In genomic region chr1:110524311-110525249, GRCh38 we compare ENCODE assay signal across 8 cellular contexts.
DNase-seq lines count a peak whose midpoint lies in the region; ATAC-seq lines count a peak whose summit lies in the region.

No MANE protein-coding gene starts in this region.

- H3K4me3 Mint-ChIP-seq in effector memory CD8-positive, alpha-beta T cell, result peak overlapping the region in 1 of 2 donors; percentile 42
- peak overlapping the region in 1 of 2 donors; percentile 67 for H3K4me3 Mint-ChIP-seq in stimulated activated naive B cell treated with anti-CD40 and anti-IgM and Interleukin-4, amounts not matched to agents 10 μg/mL and 1 μg/mL and 100 μg/mL, for 72 hours

- H3K4me1 Mint-ChIP-seq in effector memory CD8-positive, alpha-beta T cell (ENCODE audit: low read depth in 2 of 2), result peaks cover 0 to 4% of the 10 kb centered on the region in 2 donors
- H3K4me1 Mint-ChIP-seq in stimulated activated naive B cell treated with anti-CD40 and anti-IgM and Interleukin-4, amounts not matched to agents 10 μg/mL and 1 μg/mL and 100 μg/mL, for 72 hours, result peaks cover 4 to 9% of the 10 kb centered on the region in 2 donors

- ATAC-seq in GM18867 (IDR thresholded peaks at IDR 0.05; ENCODE audit: unreplicated experiment) (peak; percentile 43), HG03439 (IDR thresholded peaks at IDR 0.05; ENCODE audit: unreplicated experiment) (no peak)
- peak; percentile 69 for ATAC-seq in effector memory CD8-positive, alpha-beta T cell (replicated peaks)
- peak; percentile 84 to 85 for ATAC-seq in stimulated activated naive B cell treated with anti-CD40 and anti-IgM and Interleukin-4, amounts not matched to agents 10 μg/mL and 1 μg/mL and 100 μg/mL, for 72 hours (replicated peaks)

- no peaks in the 10 kb centered on the region for H3K36me3 Mint-ChIP-seq in effector memory CD8-positive, alpha-beta T cell (ENCODE audit: insufficient read depth)
- no peaks in the 10 kb centered on the region for H3K36me3 Mint-ChIP-seq in stimulated activated naive B cell treated with anti-CD40 and anti-IgM and Interleukin-4, amounts not matched to agents 10 μg/mL and 1 μg/mL and 100 μg/mL, for 72 hours

- H3K9me3 Mint-ChIP-seq in effector memory CD8-positive, alpha-beta T cell, result no peaks in the 10 kb centered on the region
- H3K9me3 Mint-ChIP-seq in stimulated activated naive B cell treated with anti-CD40 and anti-IgM and Interleukin-4, amounts not matched to agents 10 μg/mL and 1 μg/mL and 100 μg/mL, for 72 hours, result no peaks in the 10 kb centered on the region

- H3K27ac Mint-ChIP-seq in effector memory CD8-positive, alpha-beta T cell, result no peak overlapping the region
- no peak overlapping the region for H3K27ac Mint-ChIP-seq in stimulated activated naive B cell treated with anti-CD40 and anti-IgM and Interleukin-4, amounts not matched to agents 10 μg/mL and 1 μg/mL and 100 μg/mL, for 72 hours

- in situ Hi-C loops in ACHN (cut with HindIII; ENCODE audit: low pct_ligation_motif_present, low pct_unique_long_range_greater_than_20kb, low sequenced_read_pairs), result no loop called here

- H3K27me3 Mint-ChIP-seq in effector memory CD8-positive, alpha-beta T cell, result peaks cover 19 to 85% of the 10 kb centered on the region in 2 donors
- H3K27me3 Mint-ChIP-seq in stimulated activated naive B cell treated with anti-CD40 and anti-IgM and Interleukin-4, amounts not matched to agents 10 μg/mL and 1 μg/mL and 100 μg/mL, for 72 hours, result peaks cover 51 to 69% of the 10 kb centered on the region in 2 donors

- DNase-seq in ACHN (peak; percentile 45), NCI-H446 (lab: John Stamatoyannopoulos, UW) (peak; percentile 50 to 83), middle frontal gyrus (ENCODE audit: extremely low spot score, low spot score) (peak; percentile 14)
- peak; percentile 26 to 43 for DNase-seq in activated CD4-positive, alpha-beta T cell treated with anti-CD3 and anti-CD28 coated beads, Interleukin-2, amount 50 U/mL, for 24 hours (ENCODE audit: low read depth in 1 of 2, low spot score in 1 of 2)
- DNase-seq in effector memory CD8-positive, alpha-beta T cell, result peak; percentile 26 to 35 (median 34)
- DNase-seq in stimulated activated naive B cell treated with anti-CD40 and anti-IgM and Interleukin-4, amounts not matched to agents 10 μg/mL and 1 μg/mL and 100 μg/mL, for 72 hours, result peak; percentile 9

Comparison
In these comparisons a context has a peak if more than half of its experiments do, and no peak if none do; other contexts are left out.
1. DNase-seq: peak in every context shown above with its lines; median percentile 66 in NCI-H446; 45 in ACHN; 34 in activated CD4-positive, alpha-beta T cell treated with anti-CD3 and anti-CD28 coated beads, Interleukin-2, amount 50 U/mL, for 24 hours; 34 in effector memory CD8-positive, alpha-beta T cell; 14 in middle frontal gyrus; 9 in stimulated activated naive B cell treated with anti-CD40 and anti-IgM and Interleukin-4, amounts not matched to agents 10 μg/mL and 1 μg/mL and 100 μg/mL, for 72 hours.